ENCODE assay signal across 1 cellular context in the genomic region with DNA sequence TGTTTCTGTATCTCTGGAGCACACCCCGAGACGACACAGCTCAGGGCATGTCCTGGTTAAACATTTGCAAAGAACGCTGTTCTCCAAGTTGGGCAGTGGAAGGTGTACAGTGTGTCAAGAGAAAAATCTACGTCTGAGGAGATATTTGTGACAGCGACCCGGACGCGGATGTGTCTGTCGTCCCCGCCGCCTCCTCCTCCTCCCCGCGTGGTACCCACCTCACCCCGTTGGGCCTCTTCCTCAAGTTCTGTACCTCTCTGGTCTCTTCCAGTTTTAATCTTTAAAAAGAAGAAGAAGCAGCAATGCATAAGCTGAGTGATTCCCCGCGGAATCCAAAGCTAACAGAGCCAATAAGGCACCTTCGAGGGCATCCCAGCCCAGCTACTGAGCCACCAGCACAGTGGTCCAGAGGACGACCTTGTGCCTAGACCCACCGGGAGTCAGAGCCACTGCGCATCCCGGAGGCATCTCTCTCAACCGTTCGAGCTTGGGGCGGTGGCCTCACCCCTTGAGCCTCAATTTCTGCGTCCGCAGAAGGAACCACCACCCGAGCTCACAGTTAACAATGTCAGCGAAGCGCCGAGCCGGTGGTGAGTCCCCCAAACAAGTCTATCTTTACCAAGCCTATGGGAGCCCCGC.
TF ChIP-seq lines count a peak whose summit lies in the region.

No MANE protein-coding gene starts in this region.

TF ChIP-seq in HCT116, 20 proteins besides CTCF, POLR2A, EP300 and RAD21 (continued from another document):
- TF ChIP-seq, protein P1, sequence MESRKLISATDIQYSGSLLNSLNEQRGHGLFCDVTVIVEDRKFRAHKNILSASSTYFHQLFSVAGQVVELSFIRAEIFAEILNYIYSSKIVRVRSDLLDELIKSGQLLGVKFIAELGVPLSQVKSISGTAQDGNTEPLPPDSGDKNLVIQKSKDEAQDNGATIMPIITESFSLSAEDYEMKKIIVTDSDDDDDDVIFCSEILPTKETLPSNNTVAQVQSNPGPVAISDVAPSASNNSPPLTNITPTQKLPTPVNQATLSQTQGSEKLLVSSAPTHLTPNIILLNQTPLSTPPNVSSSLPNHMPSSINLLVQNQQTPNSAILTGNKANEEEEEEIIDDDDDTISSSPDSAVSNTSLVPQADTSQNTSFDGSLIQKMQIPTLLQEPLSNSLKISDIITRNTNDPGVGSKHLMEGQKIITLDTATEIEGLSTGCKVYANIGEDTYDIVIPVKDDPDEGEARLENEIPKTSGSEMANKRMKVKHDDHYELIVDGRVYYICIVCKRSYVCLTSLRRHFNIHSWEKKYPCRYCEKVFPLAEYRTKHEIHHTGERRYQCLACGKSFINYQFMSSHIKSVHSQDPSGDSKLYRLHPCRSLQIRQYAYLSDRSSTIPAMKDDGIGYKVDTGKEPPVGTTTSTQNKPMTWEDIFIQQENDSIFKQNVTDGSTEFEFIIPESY (IDR thresholded peaks at IDR 0.05; ENCODE audit: extremely low read depth, insufficient replicate concordance, low read length), result no peak
- TF ChIP-seq SP1 (IDR thresholded peaks at IDR 0.05; ENCODE audit: low read depth) (no peak), REST (IDR thresholded peaks at IDR 0.05; ENCODE audit: low read depth) (no peak), SIN3A (IDR thresholded peaks at IDR 0.05; ENCODE audit: low read depth) (no peak), SRF (IDR thresholded peaks at IDR 0.05; ENCODE audit: low read depth) (no peak), FOSL1 (IDR thresholded peaks at IDR 0.05; ENCODE audit: low read depth) (no peak), ZNF274 (IDR thresholded peaks at IDR 0.05; ENCODE audit: low read depth, low read length) (no peak), TCF7L2 (IDR thresholded peaks at IDR 0.05; ENCODE audit: borderline replicate concordance, extremely low read depth, insufficient read depth, insufficient read length) (no peak), ZFX (IDR thresholded peaks at IDR 0.05) (no peak), EZH2 (IDR thresholded peaks at IDR 0.05) (no peak), YY1 (IDR thresholded peaks at IDR 0.05; ENCODE audit: extremely low read depth, insufficient replicate concordance, low read depth, low read length) (no peak), EGR1 (IDR thresholded peaks at IDR 0.05; ENCODE audit: low read depth) (no peak), POLR2AphosphoS5 (IDR thresholded peaks at IDR 0.05; ENCODE audit: low read depth, low read length) (no peak), CEBPB (IDR thresholded peaks at IDR 0.05; ENCODE audit: low read depth) (no peak)
- TF ChIP-seq, protein P2, sequence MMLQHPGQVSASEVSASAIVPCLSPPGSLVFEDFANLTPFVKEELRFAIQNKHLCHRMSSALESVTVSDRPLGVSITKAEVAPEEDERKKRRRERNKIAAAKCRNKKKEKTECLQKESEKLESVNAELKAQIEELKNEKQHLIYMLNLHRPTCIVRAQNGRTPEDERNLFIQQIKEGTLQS (IDR thresholded peaks at IDR 0.05), result no peak
